In the genomic region with DNA sequence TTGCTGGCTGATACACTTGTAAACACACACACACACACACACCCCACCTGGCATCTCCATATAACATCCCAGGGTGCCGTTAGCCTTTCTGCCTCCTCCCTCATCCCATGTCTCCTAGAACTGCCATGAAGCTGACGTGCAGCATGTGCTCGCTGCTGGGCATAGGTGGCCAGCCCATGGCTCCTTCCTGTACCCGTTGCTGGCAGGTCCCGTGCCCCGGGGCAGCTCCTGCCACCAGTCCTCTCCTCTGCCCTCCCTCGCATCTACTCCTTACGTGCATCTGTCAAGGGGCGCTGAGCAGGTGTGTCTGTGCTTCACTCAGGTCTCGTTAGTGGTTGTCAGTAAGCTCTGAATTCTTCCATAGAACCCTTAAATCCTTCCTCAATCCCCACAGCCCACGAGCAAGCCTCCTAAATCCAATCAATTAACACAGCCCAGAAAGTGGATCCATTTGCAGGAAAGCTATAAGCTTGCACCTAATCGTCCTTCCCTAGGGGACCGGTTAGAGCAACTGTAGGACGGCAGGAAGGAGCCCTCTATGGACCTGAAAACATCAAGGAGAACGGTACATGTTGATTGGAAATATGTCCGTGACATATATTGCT, we compare ENCODE assay signal across 1 cellular context.
TF ChIP-seq lines count a peak whose summit lies in the region.

No MANE protein-coding gene starts in this region.

TF ChIP-seq in HCT116, 20 proteins besides CTCF, POLR2A, EP300 and RAD21:
- no peak for TF ChIP-seq MAX (IDR thresholded peaks at IDR 0.05)
- no peak for TF ChIP-seq YY1 (IDR thresholded peaks at IDR 0.05; ENCODE audit: extremely low read depth, insufficient replicate concordance, low read depth, low read length)
- TF ChIP-seq JUND (IDR thresholded peaks at IDR 0.05) = no peak
- TF ChIP-seq TCF7L2 (IDR thresholded peaks at IDR 0.05; ENCODE audit: borderline replicate concordance, extremely low read depth, insufficient read depth, insufficient read length) = no peak
- no peak for TF ChIP-seq EZH2 (IDR thresholded peaks at IDR 0.05)
- TF ChIP-seq EZH2phosphoT487 (IDR thresholded peaks at IDR 0.05; ENCODE audit: borderline replicate concordance) = no peak
- TF ChIP-seq EGR1 (IDR thresholded peaks at IDR 0.05; ENCODE audit: low read depth) = no peak
